In genomic region chr1:168151935-168152334, GRCh38 we compare ENCODE assay signal across 7 cellular contexts.
"Had no signal": no experiment of that assay in that cellular context is flagged by ENCODE, and none has a peak within 500 bp of the region (broad histone marks: within the 10 kb centered on the region; RNA-seq: fewer than 3 reads in every experiment).

No MANE protein-coding gene starts in this region.

- H3K4me1 ChIP-seq: HAP-1 had no signal

- DNase-seq: GM23248, GOT3, H7, HFFc6, KBM-7 had no signal

- FAIRE-seq: HTR-8/SVneo had no signal

- H3K4me3 ChIP-seq: GM23248, HAP-1 had no signal

- H3K27ac ChIP-seq: GM23248 had no signal

- H3K36me3 ChIP-seq: HAP-1 had no signal

- H3K9me3 ChIP-seq: HAP-1 had no signal
